In the genomic region with DNA sequence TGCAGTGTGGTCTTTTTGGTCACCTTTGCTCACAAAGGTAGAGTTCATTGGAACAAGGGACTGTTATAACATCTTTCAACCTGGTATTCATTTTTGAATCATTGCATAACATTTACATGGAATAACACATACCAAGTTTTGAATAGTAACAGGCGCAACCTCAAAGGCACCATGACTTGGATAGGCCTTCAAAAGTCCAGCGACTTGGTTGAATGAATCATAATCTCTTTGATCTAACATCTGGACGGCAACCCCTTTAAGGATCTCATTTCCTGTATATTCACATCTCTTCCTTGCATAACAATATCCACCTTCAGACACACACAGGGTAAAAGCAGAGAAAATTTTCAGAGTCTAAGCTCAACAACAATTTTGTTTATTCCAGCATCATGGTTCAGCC, we compare ENCODE assay signal across 27 cellular contexts. TPM values are rescaled to one million over a fixed set of nuclear protein-coding genes. Genes with fewer than 3 reads are reported as not detected.
"Had no signal": no experiment of that assay in that cellular context is flagged by ENCODE, and none has a peak within 500 bp of the region (broad histone marks: within the 10 kb centered on the region; RNA-seq: fewer than 3 reads in every experiment).

No MANE protein-coding gene starts in this region.

- H3K27ac Mint-ChIP-seq: activated CD4-positive, alpha-beta T cell treated with anti-CD3 and anti-CD28 coated beads, Interleukin-2, amount 10 ng/mL, durations not matched to agents 7 days and 5 days; activated CD8-positive, alpha-beta memory T cell treated with anti-CD3 and anti-CD28 coated beads, Interleukin-2, amount 10 ng/mL, durations not matched to agents 7 days and 5 days; activated CD8-positive, alpha-beta T cell treated with anti-CD3 and anti-CD28 coated beads for 36 hours; activated naive CD4-positive, alpha-beta T cell treated with anti-CD3 and anti-CD28 coated beads, Interleukin-2, amount 50 U/mL, for 24 hours; memory B cell; natural killer cell treated with Interleukin-12 subunit alpha and Interleukin-12 subunit beta and Interleukin-15 and Interleukin-18, amount 100 ng/mL, for 72 hours; stimulated activated naive CD8-positive, alpha-beta T cell treated with anti-CD3 and anti-CD28 coated beads, Interleukin-15, Interleukin-2, amounts not matched to agents 100 ng/mL and 50 ng/mL, for 24 hours; T-helper 17 cell had no signal

- H3K4me3 Mint-ChIP-seq: activated CD4-positive, alpha-beta T cell treated with anti-CD3 and anti-CD28 coated beads, Interleukin-2, amount 10 ng/mL, durations not matched to agents 7 days and 5 days; activated CD8-positive, alpha-beta memory T cell treated with anti-CD3 and anti-CD28 coated beads, Interleukin-2, amount 10 ng/mL, durations not matched to agents 7 days and 5 days; activated CD8-positive, alpha-beta T cell treated with anti-CD3 and anti-CD28 coated beads for 36 hours; activated naive CD4-positive, alpha-beta T cell treated with anti-CD3 and anti-CD28 coated beads, Interleukin-2, amount 50 U/mL, for 24 hours; central memory CD8-positive, alpha-beta T cell; memory B cell; natural killer cell treated with Interleukin-12 subunit alpha and Interleukin-12 subunit beta and Interleukin-15 and Interleukin-18, amount 100 ng/mL, for 72 hours; stimulated activated naive CD8-positive, alpha-beta T cell treated with anti-CD3 and anti-CD28 coated beads, Interleukin-15, Interleukin-2, amounts not matched to agents 100 ng/mL and 50 ng/mL, for 24 hours; T-helper 17 cell had no signal

- H3K27ac ChIP-seq: ascending aorta, brain microvascular endothelial cell, esophagus muscularis mucosa, gastroesophageal sphincter, prostate gland, tibial artery, VCaP had no signal

- ATAC-seq: activated CD8-positive, alpha-beta memory T cell treated with anti-CD3 and anti-CD28 coated beads, Interleukin-2, amount 10 ng/mL, durations not matched to agents 7 days and 5 days; activated CD8-positive, alpha-beta T cell treated with anti-CD3 and anti-CD28 coated beads for 36 hours; gastroesophageal sphincter; left cardiac atrium; natural killer cell treated with Interleukin-12 subunit alpha and Interleukin-12 subunit beta and Interleukin-15 and Interleukin-18, amount 100 ng/mL, for 72 hours; T-helper 17 cell had no signal

- H3K9me3 Mint-ChIP-seq: activated CD4-positive, alpha-beta T cell treated with anti-CD3 and anti-CD28 coated beads, Interleukin-2, amount 10 ng/mL, durations not matched to agents 7 days and 5 days; activated CD8-positive, alpha-beta T cell treated with anti-CD3 and anti-CD28 coated beads for 36 hours; activated naive CD4-positive, alpha-beta T cell treated with anti-CD3 and anti-CD28 coated beads, Interleukin-2, amount 50 U/mL, for 24 hours; central memory CD8-positive, alpha-beta T cell; memory B cell; natural killer cell treated with Interleukin-12 subunit alpha and Interleukin-12 subunit beta and Interleukin-15 and Interleukin-18, amount 100 ng/mL, for 72 hours; stimulated activated naive CD8-positive, alpha-beta T cell treated with anti-CD3 and anti-CD28 coated beads, Interleukin-15, Interleukin-2, amounts not matched to agents 100 ng/mL and 50 ng/mL, for 24 hours had no signal

- DNase-seq: activated CD4-positive, alpha-beta T cell treated with anti-CD3 and anti-CD28 coated beads, Interleukin-2, amount 10 ng/mL, durations not matched to agents 7 days and 5 days; activated CD4-positive, CD25-positive, alpha-beta regulatory T cell treated with anti-CD3 and anti-CD28 coated beads, Interleukin-2, amount 50 U/mL, for 72 hours; activated CD8-positive, alpha-beta memory T cell treated with anti-CD3 and anti-CD28 coated beads, Interleukin-2, amount 10 ng/mL, durations not matched to agents 7 days and 5 days; activated CD8-positive, alpha-beta T cell treated with anti-CD3 and anti-CD28 coated beads for 36 hours; activated gamma-delta T cell treated with Interleukin-2 at 50 U/mL for 16 hours; activated T-cell treated with anti-CD3 and anti-CD28 coated beads for 4 hours; brain microvascular endothelial cell; effector memory CD4-positive, alpha-beta T cell; head of caudate nucleus; hypothalamus; islet precursor cell; left cardiac atrium; stimulated activated CD4-positive, alpha-beta T cell treated with anti-CD3 and anti-CD28 coated beads, Interleukin-12 subunit alpha, Interleukin-12 subunit beta, amount 100 ng/mL, for 4 hours; stimulated activated CD4-positive, alpha-beta T cell treated with anti-CD3 and anti-CD28 coated beads, Interleukin-4, amount 100 ng/mL, for 4 hours; T-helper 17 cell; tibial artery had no signal

- H3K27me3 ChIP-seq: ascending aorta, brain microvascular endothelial cell, esophagus muscularis mucosa, gastroesophageal sphincter, tibial artery had no signal

- H3K4me1 Mint-ChIP-seq: activated CD4-positive, alpha-beta T cell treated with anti-CD3 and anti-CD28 coated beads, Interleukin-2, amount 10 ng/mL, durations not matched to agents 7 days and 5 days; activated CD8-positive, alpha-beta memory T cell treated with anti-CD3 and anti-CD28 coated beads, Interleukin-2, amount 10 ng/mL, durations not matched to agents 7 days and 5 days; activated naive CD4-positive, alpha-beta T cell treated with anti-CD3 and anti-CD28 coated beads, Interleukin-2, amount 50 U/mL, for 24 hours; central memory CD8-positive, alpha-beta T cell; memory B cell; T-helper 17 cell had no signal

- H3K36me3 ChIP-seq: ascending aorta, brain microvascular endothelial cell, esophagus muscularis mucosa, gastroesophageal sphincter, prostate gland, tibial artery had no signal

- H3K27me3 Mint-ChIP-seq: memory B cell had no signal

- H3K4me1 ChIP-seq: ascending aorta, esophagus muscularis mucosa, gastroesophageal sphincter, prostate gland, tibial artery had no signal

- H3K4me3 ChIP-seq: ascending aorta, esophagus muscularis mucosa, gastroesophageal sphincter, prostate gland, tibial artery had no signal

- H3K9me3 ChIP-seq: ascending aorta, esophagus muscularis mucosa, gastroesophageal sphincter, prostate gland, tibial artery had no signal

RNA-seq across cellular contexts. Expression of gene F13A1, which starts 41.6 kb away (rescaled TPM):
- total RNA-seq: activated CD4-positive, alpha-beta T cell treated with anti-CD3 and anti-CD28 coated beads, Interleukin-2, amount 10 ng/mL, durations not matched to agents 7 days and 5 days; activated CD8-positive, alpha-beta memory T cell treated with anti-CD3 and anti-CD28 coated beads, Interleukin-2, amount 10 ng/mL, durations not matched to agents 7 days and 5 days; activated CD8-positive, alpha-beta T cell treated with anti-CD3 and anti-CD28 coated beads for 36 hours; dermis microvascular lymphatic vessel endothelial cell; natural killer cell treated with Interleukin-12 subunit alpha and Interleukin-12 subunit beta and Interleukin-15 and Interleukin-18, amount 100 ng/mL, for 72 hours had no signal
